ENCODE assay signal across 8 cellular contexts in genomic region chr4:83771113-83771705, GRCh38.
DNase-seq lines count a peak whose midpoint lies in the region; ATAC-seq, FAIRE-seq and TF ChIP-seq lines count a peak whose summit lies in the region.

No MANE protein-coding gene starts in this region.

- H3K27ac ChIP-seq in kidney (ENCODE audit: low read depth in 2 of 2, low read length in 2 of 2) (no peak overlapping the region), uterus (no peak overlapping the region)

- FAIRE-seq in GM19239 (lab: Jason Lieb, UNC) = no peak
- FAIRE-seq in kidney (lab: Jason Lieb, UNC) = no peak

- H3K36me3 ChIP-seq in kidney (ENCODE audit: control insufficient read depth in 1 of 2, insufficient read depth in 2 of 2, low read length in 2 of 2) = no peaks in the 10 kb centered on the region
- H3K36me3 ChIP-seq in uterus = no peaks in the 10 kb centered on the region

- no peak overlapping the region for H3K27ac Mint-ChIP-seq in activated naive CD8-positive, alpha-beta T cell treated with anti-CD3 and anti-CD28 coated beads for 36 hours

- H3K27me3 Mint-ChIP-seq in activated naive CD8-positive, alpha-beta T cell treated with anti-CD3 and anti-CD28 coated beads for 36 hours = peaks cover 14% of the 10 kb centered on the region

- no peaks in the 10 kb centered on the region for H3K36me3 Mint-ChIP-seq in activated naive CD8-positive, alpha-beta T cell treated with anti-CD3 and anti-CD28 coated beads for 36 hours

- no peak for ATAC-seq in GM18867 (IDR thresholded peaks at IDR 0.05; ENCODE audit: unreplicated experiment)

- intact Hi-C loops in kidney (cut with DNase I) = no loop called here
- intact Hi-C loops in uterus (cut with DNase I; ENCODE audit: low total_unique reads) = no loop called here

- TF ChIP-seq POLR2A in uterus (IDR thresholded peaks at IDR 0.05) = no peak

- H3K9me3 ChIP-seq in kidney (ENCODE audit: control insufficient read depth in 1 of 2, low read length in 2 of 2) (no peaks in the 10 kb centered on the region), uterus (no peaks in the 10 kb centered on the region)

- H3K4me1 ChIP-seq in kidney (ENCODE audit: control insufficient read depth in 1 of 2, insufficient read depth in 1 of 2, low read depth in 1 of 2, low read length in 2 of 2) (no peaks in the 10 kb centered on the region), uterus (no peaks in the 10 kb centered on the region)

- DNase-seq in AG09319 (ENCODE audit: extremely low read depth, low read depth) (peak; percentile 10), GM19239 (ENCODE audit: insufficient read length, low spot score) (peak; percentile 10), NCI-H1694 (lab: John Stamatoyannopoulos, UW) (peak; percentile 12), brain pericyte (ENCODE audit: low read depth, low spot score) (peak; percentile 15), kidney (no peak), uterus (no peak)
- no peak for DNase-seq in activated naive CD8-positive, alpha-beta T cell treated with anti-CD3 and anti-CD28 coated beads for 36 hours

- H3K4me3 ChIP-seq in kidney (ENCODE audit: low read length in 2 of 2) (no peak overlapping the region), uterus (no peak overlapping the region)

- H3K9ac ChIP-seq in kidney (ENCODE audit: low read length in 2 of 2) = no peak overlapping the region

- no peak overlapping the region for H3K4me3 Mint-ChIP-seq in activated naive CD8-positive, alpha-beta T cell treated with anti-CD3 and anti-CD28 coated beads for 36 hours

- H3K9me3 Mint-ChIP-seq in activated naive CD8-positive, alpha-beta T cell treated with anti-CD3 and anti-CD28 coated beads for 36 hours = no peaks in the 10 kb centered on the region

- no peaks in the 10 kb centered on the region for H3K27me3 ChIP-seq in uterus

- TF ChIP-seq CTCF in AG09319 (IDR thresholded peaks at IDR 0.05; ENCODE audit: low read depth, low read length) (peak; percentile 77), kidney (IDR thresholded peaks at IDR 0.05; ENCODE audit: borderline replicate concordance, extremely low read depth, insufficient read depth) (peak; percentile 66), uterus (IDR thresholded peaks at IDR 0.05) (peak in 1 of 4 experiments; percentile 7)

- H3K4me1 Mint-ChIP-seq in activated naive CD8-positive, alpha-beta T cell treated with anti-CD3 and anti-CD28 coated beads for 36 hours = no peaks in the 10 kb centered on the region

Comparison
In these comparisons a context has a peak if more than half of its experiments do, and no peak if none do; other contexts are left out.
1. DNase-seq: peak in AG09319 (single experiment), GM19239 (single experiment), NCI-H1694 (single experiment) and brain pericyte (single experiment); none in kidney (single experiment), uterus (0 of 2) and activated naive CD8-positive, alpha-beta T cell treated with anti-CD3 and anti-CD28 coated beads for 36 hours (single experiment).